ENCODE assay signal across 21 cellular contexts in genomic region chr17:7431231-7431630, GRCh38. TPM values are rescaled to one million over a fixed set of nuclear protein-coding genes. Genes with fewer than 3 reads are reported as not detected.
DNase-seq lines count a peak whose midpoint lies in the region; ATAC-seq and TF ChIP-seq lines count a peak whose summit lies in the region.
"Had no signal": no experiment of that assay in that cellular context is flagged by ENCODE, and none has a peak within 500 bp of the region (broad histone marks: within the 10 kb centered on the region; RNA-seq: fewer than 3 reads in every experiment).

No MANE protein-coding gene starts in this region.

- no CpG with 5 or more reads among the region's 1 CpG for WGBS in IMR-90 (ENCODE audit: extremely low coverage in 2 of 2, insufficient read length in 1 of 2), 2 experiments

- TF ChIP-seq CTCF in IMR-90 (conservative IDR thresholded peaks at IDR 0.05; ENCODE audit: low read depth, low read length) (no peak), endothelial cell (IDR thresholded peaks at IDR 0.05; ENCODE audit: unreplicated experiment) (no peak), colonic mucosa (IDR thresholded peaks at IDR 0.05) (no peak), BE2C (IDR thresholded peaks at IDR 0.05; ENCODE audit: low read depth, low read length) (no peak)

- H3K27me3 Mint-ChIP-seq in endothelial cell (ENCODE audit: unreplicated experiment): peaks cover 5% of the 10 kb centered on the region
- H3K27me3 Mint-ChIP-seq: CD4-positive, alpha-beta memory T cell had no signal

- H4K8ac ChIP-seq in IMR-90 (ENCODE audit: low read depth in 2 of 2, low read length in 2 of 2): no peak overlapping the region

- H2BK20ac ChIP-seq in IMR-90 (ENCODE audit: low read depth, low read length): no peak overlapping the region

- H3K9me3 Mint-ChIP-seq in endothelial cell (ENCODE audit: unreplicated experiment): no peaks in the 10 kb centered on the region
- H3K9me3 Mint-ChIP-seq: CD4-positive, alpha-beta memory T cell; GM23338; H9 had no signal

- H4K5ac ChIP-seq in IMR-90 (ENCODE audit: low read depth, low read length): no peak overlapping the region

- no peak for ATAC-seq in IMR-90 (ENCODE audit: low read depth)
- ATAC-seq: GM12878, GM23338, HCT116 had no signal

- no peaks in the 10 kb centered on the region for H3K9me3 ChIP-seq in IMR-90 (ENCODE audit: control insufficient read depth, insufficient read depth, low read length)
- no peaks in the 10 kb centered on the region for H3K9me3 ChIP-seq in colonic mucosa
- H3K9me3 ChIP-seq in BE2C: no peaks in the 10 kb centered on the region

- intact Hi-C loops in IMR-90 (cut with micrococcal nuclease): no loop called here
- intact Hi-C loops in colonic mucosa (cut with DNase I): loop anchor here (10.0 kb wide), 1 partner anchor 154 kb away; the partner anchor contains the start of gene MPDU1

- H3K36me3 ChIP-seq in IMR-90 (ENCODE audit: control insufficient read depth, insufficient read depth, low read length) (no peaks in the 10 kb centered on the region), colonic mucosa (no peaks in the 10 kb centered on the region), BE2C (no peaks in the 10 kb centered on the region)

- H3K9me1 ChIP-seq in IMR-90 (ENCODE audit: insufficient read depth, low read length): no peaks in the 10 kb centered on the region

- H3K56ac ChIP-seq in IMR-90 (ENCODE audit: extremely low read depth, insufficient read depth, low read length): no peak overlapping the region

- H3K27ac ChIP-seq in IMR-90 (ENCODE audit: insufficient read depth, low read length) (no peak overlapping the region), colonic mucosa (no peak overlapping the region)

- no peak for TF ChIP-seq POLR2A in IMR-90 (IDR thresholded peaks at IDR 0.05; ENCODE audit: low read depth, low read length)

- H2AK9ac ChIP-seq in IMR-90 (replicated peaks; ENCODE audit: low read depth, low read length, poor library complexity): no peak overlapping the region

- no peak overlapping the region for H3K14ac ChIP-seq in IMR-90 (replicated peaks; ENCODE audit: low read depth, low read length)

- no peaks in the 10 kb centered on the region; a peak in 1 of 4 replicates for H3K79me1 ChIP-seq in IMR-90 (ENCODE audit: low read depth in 1 of 2, low read length in 2 of 2)

- no TSS peak for BruUV-seq in IMR-90 (replicated peaks; lab: Mats Ljungman, UMichigan)

- CTCF ChIA-PET in IMR-90 (lab: Yijun Ruan, JAX): no interaction called here

- POLR2A ChIA-PET in IMR-90 (lab: Charles Lee; ENCODE audit: unreplicated experiment): no interaction called here

- H3K27ac Mint-ChIP-seq in endothelial cell (ENCODE audit: unreplicated experiment): peak overlapping the region; percentile 45
- H3K27ac Mint-ChIP-seq: GM23338, H9 had no signal

- peaks cover 8% of the 10 kb centered on the region for H3K4me1 Mint-ChIP-seq in endothelial cell (ENCODE audit: unreplicated experiment)

- H3K4me3 ChIP-seq in IMR-90 (ENCODE audit: insufficient read depth, low read depth, low read length) (no peak overlapping the region), colonic mucosa (no peak overlapping the region), BE2C (ENCODE audit: low read depth, low read length) (no peak overlapping the region)
- H3K4me3 ChIP-seq: GM12878, GM23338 had no signal

- no peaks in the 10 kb centered on the region; the same call in 1 of the 2 replicates for H3K27me3 ChIP-seq in IMR-90 (ENCODE audit: control insufficient read depth, insufficient read depth, low read length)
- no peaks in the 10 kb centered on the region for H3K27me3 ChIP-seq in colonic mucosa
- H3K27me3 ChIP-seq in BE2C: no peaks in the 10 kb centered on the region

- no peak overlapping the region for H2AK5ac ChIP-seq in IMR-90 (ENCODE audit: low read depth, low read length)

- DNase-seq in EH (ENCODE audit: low read depth) (peak; percentile 61), IMR-90 (peak; percentile 22), endothelial cell (ENCODE audit: low spot score) (no peak), colonic mucosa (no peak), KBM-7 (no peak), BE2C (no peak)
- DNase-seq: AML-193, C1 segment of cervical spinal cord, Calu3, COR-L47, DND-41, EL, GDM1, H9 had no signal

- H2BK15ac ChIP-seq in IMR-90 (ENCODE audit: low read depth, low read length): no peak overlapping the region

- H3K4me2 ChIP-seq in IMR-90 (ENCODE audit: low read depth, low read length): no peak overlapping the region
- H3K4me2 ChIP-seq: GM23338 had no signal

- no peak for TF ChIP-seq RAD21 in IMR-90 (IDR thresholded peaks at IDR 0.05; ENCODE audit: low read length)

- H4K20me1 ChIP-seq in IMR-90 (ENCODE audit: insufficient read depth, low read length): no peaks in the 10 kb centered on the region; the same call in 1 of the 2 replicates

- no peak overlapping the region for H2BK120ac ChIP-seq in IMR-90 (ENCODE audit: low read depth, low read length)

- no peak overlapping the region for H2BK5ac ChIP-seq in IMR-90 (ENCODE audit: low read depth, low read length, poor library complexity, severe bottlenecking)

- no peak overlapping the region for H3K4ac ChIP-seq in IMR-90 (ENCODE audit: low read depth, low read length)

- no peak overlapping the region for H4K91ac ChIP-seq in IMR-90 (ENCODE audit: insufficient read depth, low read depth, low read length)

- H3K9ac ChIP-seq in IMR-90 (ENCODE audit: low read depth, low read length): no peak overlapping the region
- no peak overlapping the region for H3K9ac ChIP-seq in colonic mucosa (ENCODE audit: low read depth in 2 of 2, low read length in 2 of 2)

- H3K4me3 Mint-ChIP-seq in endothelial cell (ENCODE audit: unreplicated experiment): no peak overlapping the region
- H3K4me3 Mint-ChIP-seq: CD4-positive, alpha-beta memory T cell; GM23338; H9 had no signal

- no peak overlapping the region for H3K23ac ChIP-seq in IMR-90 (ENCODE audit: low read depth, low read length)

- H3K18ac ChIP-seq in IMR-90 (ENCODE audit: low read depth, low read length): no peak overlapping the region

- dilution Hi-C loops in IMR-90 (cut with HindIII; ENCODE audit: low sequenced_read_pairs, unreplicated experiment): no loop called here

- H3K4me1 ChIP-seq in IMR-90 (ENCODE audit: control insufficient read depth, insufficient read depth, low read length) (no peaks in the 10 kb centered on the region), colonic mucosa (no peaks in the 10 kb centered on the region), BE2C (no peaks in the 10 kb centered on the region)

- in situ Hi-C loops in IMR-90 (cut with MboI; ENCODE audit: low sequenced_read_pairs): no loop called here
- in situ Hi-C loops in KBM-7 (cut with MboI; ENCODE audit: low pct_unique_long_range_greater_than_20kb, low sequenced_read_pairs): no loop called here

- H2AFZ ChIP-seq in IMR-90 (replicated peaks; ENCODE audit: low read length, poor library complexity): no peak overlapping the region
- H2AFZ ChIP-seq: GM23338 had no signal

- H3K36me3 Mint-ChIP-seq in endothelial cell (ENCODE audit: low read depth, unreplicated experiment): no peaks in the 10 kb centered on the region

TF ChIP-seq in IMR-90, 13 proteins besides CTCF, POLR2A, EP300 and RAD21 (continues in another document):
- TF ChIP-seq CEBPB (IDR thresholded peaks at IDR 0.05; ENCODE audit: low read depth, low read length) (no peak), FOS (IDR thresholded peaks at IDR 0.05; ENCODE audit: low read depth, low read length) (no peak), ELK1 (IDR thresholded peaks at IDR 0.05; ENCODE audit: borderline replicate concordance, low read depth, low read length) (no peak)

RNA-seq across cellular contexts. Expression of gene SPEM3, which starts 2.6 kb away (rescaled TPM):
- total RNA-seq in IMR-90 (2012; rRNA removed): not detected in 2 replicates
- not detected in 2 replicates for polyA plus RNA-seq in IMR-90 (2012; rRNA removed)
- not detected in 2 replicates for polyA plus RNA-seq in IMR-90 (2012; cell fraction: cytosol; rRNA removed)
- not detected in 2 replicates for polyA plus RNA-seq in IMR-90 (2012; cell fraction: nucleus; rRNA removed; ENCODE audit: low replicate concordance)
- not detected for total RNA-seq in endothelial cell (ENCODE audit: unreplicated experiment)
- total RNA-seq in colonic mucosa: not detected
- polyA plus RNA-seq in BE2C (2012; ENCODE audit: insufficient read depth, insufficient read length, low read depth): not detected
- total RNA-seq: Calu3; CD4-positive, alpha-beta memory T cell; GM12878; GM23338; H4; H9 had no signal
- polyA plus RNA-seq: AG04450; BJ; CD4-positive, alpha-beta memory T cell; GM12878; GM23338 had no signal

RNA-seq across cellular contexts. Expression of gene TMEM102, which starts 4.0 kb away (rescaled TPM):
- 1.1 and 1.4 TPM in 2 replicates for total RNA-seq in IMR-90 (2012; rRNA removed)
- polyA plus RNA-seq in IMR-90 (2012; rRNA removed): 2.2 and 2.3 TPM in 2 replicates
- 2.0 and 3.0 TPM in 2 replicates for polyA plus RNA-seq in IMR-90 (2012; cell fraction: cytosol; rRNA removed)
- polyA plus RNA-seq in IMR-90 (2012; cell fraction: nucleus; rRNA removed; ENCODE audit: low replicate concordance): 1.2 and 2.3 TPM in 2 replicates
- 6.1 TPM for total RNA-seq in endothelial cell (ENCODE audit: unreplicated experiment)
- total RNA-seq in colonic mucosa: 10 to 100 TPM; 20.4 to 20.6 TPM
- polyA plus RNA-seq in BE2C (2012; ENCODE audit: insufficient read depth, insufficient read length, low read depth): 1.1 TPM

RNA-seq across cellular contexts. Expression of gene SPEM2, which starts 5.8 kb away (rescaled TPM):
- not detected in 2 replicates for total RNA-seq in IMR-90 (2012; rRNA removed)
- polyA plus RNA-seq in IMR-90 (2012; rRNA removed): not detected in 2 replicates
- not detected in 2 replicates for polyA plus RNA-seq in IMR-90 (2012; cell fraction: cytosol; rRNA removed)
- 0.13 TPM in 1 of 2 replicates, not detected in the other for polyA plus RNA-seq in IMR-90 (2012; cell fraction: nucleus; rRNA removed; ENCODE audit: low replicate concordance)
- total RNA-seq in endothelial cell (ENCODE audit: unreplicated experiment): 0.15 TPM
- not detected for total RNA-seq in colonic mucosa
- not detected for polyA plus RNA-seq in BE2C (2012; ENCODE audit: insufficient read depth, insufficient read length, low read depth)
- total RNA-seq: Calu3; CD4-positive, alpha-beta memory T cell; GM12878; GM23338; H4; H9 had no signal
- polyA plus RNA-seq: AG04450; BJ; CD4-positive, alpha-beta memory T cell; GM12878; GM23338 had no signal

RNA-seq across cellular contexts. Expression of gene FGF11, which starts 8.1 kb away (rescaled TPM):
- 0.18 and 0.28 TPM in 2 replicates for total RNA-seq in IMR-90 (2012; rRNA removed)
- polyA plus RNA-seq in IMR-90 (2012; rRNA removed): 0.99 and 1.1 TPM in 2 replicates
- polyA plus RNA-seq in IMR-90 (2012; cell fraction: cytosol; rRNA removed): 0.96 and 1.8 TPM in 2 replicates
- 3.8 and 3.9 TPM in 2 replicates for polyA plus RNA-seq in IMR-90 (2012; cell fraction: nucleus; rRNA removed; ENCODE audit: low replicate concordance)
- 19.7 TPM for total RNA-seq in endothelial cell (ENCODE audit: unreplicated experiment)
- total RNA-seq in colonic mucosa: 1 to 10 TPM; 1.2 to 1.6 TPM
- polyA plus RNA-seq in BE2C (2012; ENCODE audit: insufficient read depth, insufficient read length, low read depth): 7.1 TPM
- total RNA-seq: H4 had no signal

RNA-seq across cellular contexts. Expression of gene SPEM1, which starts 11.1 kb away (rescaled TPM):
- total RNA-seq in IMR-90 (2012; rRNA removed) (not detected in 2 replicates), endothelial cell (ENCODE audit: unreplicated experiment) (0.38 TPM), colonic mucosa (not detected)
- not detected in 2 replicates for polyA plus RNA-seq in IMR-90 (2012; rRNA removed)
- not detected in 2 replicates for polyA plus RNA-seq in IMR-90 (2012; cell fraction: cytosol; rRNA removed)
- not detected in 2 replicates for polyA plus RNA-seq in IMR-90 (2012; cell fraction: nucleus; rRNA removed; ENCODE audit: low replicate concordance)
- not detected for polyA plus RNA-seq in BE2C (2012; ENCODE audit: insufficient read depth, insufficient read length, low read depth)
- total RNA-seq: Calu3; CD4-positive, alpha-beta memory T cell; GM12878; GM23338; H4 had no signal
- polyA plus RNA-seq: AG04450; BJ; CD4-positive, alpha-beta memory T cell; GM12878; GM23338 had no signal

Comparison
In these comparisons a context has a peak if more than half of its experiments do, and no peak if none do; other contexts are left out.
1. DNase-seq: peak in EH (single experiment) and IMR-90 (single experiment); none in endothelial cell (single experiment), colonic mucosa (single experiment), KBM-7 (single experiment) and BE2C (single experiment).